ENCODE assay signal across 8 cellular contexts in the genomic region with DNA sequence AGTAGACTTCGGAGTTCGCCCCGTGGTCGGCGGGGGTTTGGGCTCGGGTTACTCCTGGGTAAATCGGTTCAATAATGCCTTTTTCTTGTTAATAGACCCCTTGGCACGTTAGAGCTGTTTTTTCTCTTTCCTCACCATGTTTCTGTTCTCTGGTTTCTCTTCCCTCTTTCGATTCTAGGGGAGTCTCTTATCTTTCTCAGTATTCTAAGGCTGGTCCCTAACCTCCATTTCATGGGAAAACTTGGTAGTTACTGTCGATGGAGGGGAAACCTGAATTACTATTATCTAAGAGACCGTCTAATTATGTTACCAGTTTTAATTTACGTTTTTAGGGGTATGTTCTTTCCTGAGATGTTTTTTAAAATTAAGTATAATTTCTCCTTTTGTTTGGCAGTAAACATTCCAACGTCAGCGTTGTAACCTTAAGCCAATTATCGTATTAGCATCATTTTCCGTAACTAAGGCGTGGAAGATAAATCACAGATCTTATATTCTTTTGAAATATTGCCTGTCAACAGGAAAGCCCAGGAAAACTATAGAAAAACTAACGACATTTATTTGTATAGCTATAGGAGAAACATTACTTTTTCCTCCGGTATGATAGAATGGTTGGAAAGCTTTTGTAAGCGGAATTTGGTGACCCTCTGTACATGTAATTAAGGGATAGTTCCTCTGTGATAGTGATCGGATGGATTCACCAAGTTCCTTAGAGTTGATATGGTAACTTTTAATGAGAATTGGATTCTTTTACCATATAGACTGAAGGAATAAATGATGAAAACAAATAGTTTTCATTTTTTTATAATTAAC. TPM values are rescaled to one million over a fixed set of nuclear protein-coding genes. Genes with fewer than 3 reads are reported as not detected.
DNase-seq lines count a peak whose midpoint lies in the region; FAIRE-seq and TF ChIP-seq lines count a peak whose summit lies in the region.

No MANE protein-coding gene starts in this region.

- DNase-seq in GM12891 (ENCODE audit: insufficient read length, low spot score) = no peak
- DNase-seq in NT2/D1 (ENCODE audit: low read depth, low spot score) = no peak
- DNase-seq in dermis blood vessel endothelial cell = peak; percentile 40
- no peak for DNase-seq in erythroblast (lab: John Stamatoyannopoulos, UW)
- DNase-seq in NCI-H2171 treated with DMSO at 0.1 percent for 48 hours (lab: John Stamatoyannopoulos, UW) = no peak
- no peak for DNase-seq in stimulated activated CD4-positive, alpha-beta T cell treated with anti-CD3 and anti-CD28 coated beads, Interleukin-15, amount 100 ng/mL, for 24 hours

- POLR2A ChIA-PET in HEK293 (lab: Yijun Ruan, JAX) = interaction anchor here (0.6 to 1.9 kb wide), 13 partner anchors 8 to 761 kb away, joined by 3 to 16 read pairs (median 6); a partner anchor contains a TSS

- H3K36me3 ChIP-seq in HEK293 (ENCODE audit: control insufficient read depth in 2 of 2, insufficient read depth in 1 of 2, low read length in 2 of 2) (peaks cover 7 to 8% of the 10 kb centered on the region in 2 experiments), NT2/D1 (ENCODE audit: insufficient read depth, insufficient read length, low read length) (peaks cover 12% of the 10 kb centered on the region), muscle layer of colon (ENCODE audit: insufficient read depth, low read length) (no peaks in the 10 kb centered on the region)

- H3K9me3 ChIP-seq in HEK293 (ENCODE audit: control insufficient read depth, insufficient read depth, low read depth, low read length) (no peaks in the 10 kb centered on the region), NT2/D1 (ENCODE audit: insufficient read depth, low read length) (no peaks in the 10 kb centered on the region), muscle layer of colon (ENCODE audit: low read length) (no peaks in the 10 kb centered on the region)

- H3K27ac ChIP-seq in HEK293 (ENCODE audit: extremely low read depth, low read depth, low read length) = peak overlapping the region; percentile 88
- H3K27ac ChIP-seq in muscle layer of colon (ENCODE audit: low read depth, low read length) = peak overlapping the region; percentile 71

- no peaks in the 10 kb centered on the region for H3K27me3 ChIP-seq in NT2/D1 (ENCODE audit: insufficient read depth, insufficient read length)
- H3K27me3 ChIP-seq in muscle layer of colon (ENCODE audit: control insufficient read depth in 1 of 2, insufficient read depth in 2 of 2, low read length in 2 of 2) = no peaks in the 10 kb centered on the region

- FAIRE-seq in GM12891 (lab: Jason Lieb, UNC) = peak; percentile 26

- peak overlapping the region; percentile 85 for H3K4me3 ChIP-seq in HEK293 (ENCODE audit: low read depth, low read length)
- peak overlapping the region; percentile 89 for H3K4me3 ChIP-seq in NT2/D1 (ENCODE audit: insufficient read length, low read depth)
- peak overlapping the region; percentile 90 to 92 for H3K4me3 ChIP-seq in muscle layer of colon (ENCODE audit: low read depth in 1 of 2, low read length in 2 of 2)

- no peak for TF ChIP-seq POLR2A in GM12891 (IDR thresholded peaks at IDR 0.05; ENCODE audit: low read depth, low read length)
- no peak for TF ChIP-seq POLR2A in erythroblast (IDR thresholded peaks at IDR 0.05; ENCODE audit: low read length)

- peaks cover 3% of the 10 kb centered on the region for H3K4me1 ChIP-seq in HEK293 (ENCODE audit: control insufficient read depth, insufficient read depth, low read length)
- no peaks in the 10 kb centered on the region for H3K4me1 ChIP-seq in NT2/D1 (ENCODE audit: insufficient read depth, insufficient read length)
- H3K4me1 ChIP-seq in muscle layer of colon (ENCODE audit: insufficient read depth, low read length) = peaks cover 20% of the 10 kb centered on the region

- CTCF ChIA-PET in HEK293 (lab: Yijun Ruan, JAX) = interaction anchor here (0.5 to 1.5 kb wide), 6 partner anchors 9 to 318 kb away, joined by 3 to 13 read pairs (median 3); no protein-coding TSS in a partner anchor

- TF ChIP-seq CTCF in HEK293 (tag by site-specific recombination; IDR thresholded peaks at IDR 0.05) = no peak

- H3K9ac ChIP-seq in NT2/D1 (ENCODE audit: insufficient read length, low read depth) (peak overlapping the region; percentile 97), muscle layer of colon (ENCODE audit: low read length) (peak overlapping the region; percentile 98)

TF ChIP-seq in GM12891, 5 proteins besides CTCF, POLR2A, EP300 and RAD21:
- TF ChIP-seq PAX5 (IDR thresholded peaks at IDR 0.05; ENCODE audit: insufficient read depth, low read length, severe bottlenecking) (no peak), TAF1 (IDR thresholded peaks at IDR 0.05; ENCODE audit: low read depth, low read length) (no peak), SPI1 (IDR thresholded peaks at IDR 0.05; ENCODE audit: low read depth, low read length) (peak; percentile 80), POLR2AphosphoS5 (IDR thresholded peaks at IDR 0.05; ENCODE audit: low read depth, low read length) (no peak)

TF ChIP-seq in HEK293, 187 proteins besides CTCF, POLR2A, EP300 and RAD21 (continues in another document):
- TF ChIP-seq, protein P1, sequence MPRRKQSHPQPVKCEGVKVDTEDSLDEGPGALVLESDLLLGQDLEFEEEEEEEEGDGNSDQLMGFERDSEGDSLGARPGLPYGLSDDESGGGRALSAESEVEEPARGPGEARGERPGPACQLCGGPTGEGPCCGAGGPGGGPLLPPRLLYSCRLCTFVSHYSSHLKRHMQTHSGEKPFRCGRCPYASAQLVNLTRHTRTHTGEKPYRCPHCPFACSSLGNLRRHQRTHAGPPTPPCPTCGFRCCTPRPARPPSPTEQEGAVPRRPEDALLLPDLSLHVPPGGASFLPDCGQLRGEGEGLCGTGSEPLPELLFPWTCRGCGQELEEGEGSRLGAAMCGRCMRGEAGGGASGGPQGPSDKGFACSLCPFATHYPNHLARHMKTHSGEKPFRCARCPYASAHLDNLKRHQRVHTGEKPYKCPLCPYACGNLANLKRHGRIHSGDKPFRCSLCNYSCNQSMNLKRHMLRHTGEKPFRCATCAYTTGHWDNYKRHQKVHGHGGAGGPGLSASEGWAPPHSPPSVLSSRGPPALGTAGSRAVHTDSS (tag by site-specific recombination; IDR thresholded peaks at IDR 0.05) = no peak
- TF ChIP-seq RBAK (tag by site-specific recombination; IDR thresholded peaks at IDR 0.05) = no peak
- no peak for TF ChIP-seq ZNF311 (tag by site-specific recombination; IDR thresholded peaks at IDR 0.05; ENCODE audit: borderline replicate concordance)
- TF ChIP-seq ZNF530 (tag by site-specific recombination; IDR thresholded peaks at IDR 0.05; ENCODE audit: low read depth) = no peak
- TF ChIP-seq ZNF660 (tag by site-specific recombination; IDR thresholded peaks at IDR 0.05) = 0 out of 2 replicates have a peak, but pooled peaks have one; percentile 20
- TF ChIP-seq, protein P2, sequence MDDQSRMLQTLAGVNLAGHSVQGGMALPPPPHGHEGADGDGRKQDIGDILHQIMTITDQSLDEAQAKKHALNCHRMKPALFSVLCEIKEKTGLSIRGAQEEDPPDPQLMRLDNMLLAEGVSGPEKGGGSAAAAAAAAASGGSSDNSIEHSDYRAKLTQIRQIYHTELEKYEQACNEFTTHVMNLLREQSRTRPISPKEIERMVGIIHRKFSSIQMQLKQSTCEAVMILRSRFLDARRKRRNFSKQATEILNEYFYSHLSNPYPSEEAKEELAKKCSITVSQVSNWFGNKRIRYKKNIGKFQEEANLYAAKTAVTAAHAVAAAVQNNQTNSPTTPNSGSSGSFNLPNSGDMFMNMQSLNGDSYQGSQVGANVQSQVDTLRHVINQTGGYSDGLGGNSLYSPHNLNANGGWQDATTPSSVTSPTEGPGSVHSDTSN (CRISPR knock-in tag; IDR thresholded peaks at IDR 0.05) = no peak
- TF ChIP-seq ZNF549 (tag by site-specific recombination; IDR thresholded peaks at IDR 0.05) = no peak
- TF ChIP-seq, protein P3, sequence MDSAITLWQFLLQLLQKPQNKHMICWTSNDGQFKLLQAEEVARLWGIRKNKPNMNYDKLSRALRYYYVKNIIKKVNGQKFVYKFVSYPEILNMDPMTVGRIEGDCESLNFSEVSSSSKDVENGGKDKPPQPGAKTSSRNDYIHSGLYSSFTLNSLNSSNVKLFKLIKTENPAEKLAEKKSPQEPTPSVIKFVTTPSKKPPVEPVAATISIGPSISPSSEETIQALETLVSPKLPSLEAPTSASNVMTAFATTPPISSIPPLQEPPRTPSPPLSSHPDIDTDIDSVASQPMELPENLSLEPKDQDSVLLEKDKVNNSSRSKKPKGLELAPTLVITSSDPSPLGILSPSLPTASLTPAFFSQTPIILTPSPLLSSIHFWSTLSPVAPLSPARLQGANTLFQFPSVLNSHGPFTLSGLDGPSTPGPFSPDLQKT (IDR thresholded peaks at IDR 0.05; ENCODE audit: borderline replicate concordance, low read depth, low read length) = no peak
- TF ChIP-seq ZNF544 (tag by site-specific recombination; IDR thresholded peaks at IDR 0.05) = no peak
- TF ChIP-seq ZNF426 (tag by site-specific recombination; IDR thresholded peaks at IDR 0.05) = no peak
- TF ChIP-seq, protein P4, sequence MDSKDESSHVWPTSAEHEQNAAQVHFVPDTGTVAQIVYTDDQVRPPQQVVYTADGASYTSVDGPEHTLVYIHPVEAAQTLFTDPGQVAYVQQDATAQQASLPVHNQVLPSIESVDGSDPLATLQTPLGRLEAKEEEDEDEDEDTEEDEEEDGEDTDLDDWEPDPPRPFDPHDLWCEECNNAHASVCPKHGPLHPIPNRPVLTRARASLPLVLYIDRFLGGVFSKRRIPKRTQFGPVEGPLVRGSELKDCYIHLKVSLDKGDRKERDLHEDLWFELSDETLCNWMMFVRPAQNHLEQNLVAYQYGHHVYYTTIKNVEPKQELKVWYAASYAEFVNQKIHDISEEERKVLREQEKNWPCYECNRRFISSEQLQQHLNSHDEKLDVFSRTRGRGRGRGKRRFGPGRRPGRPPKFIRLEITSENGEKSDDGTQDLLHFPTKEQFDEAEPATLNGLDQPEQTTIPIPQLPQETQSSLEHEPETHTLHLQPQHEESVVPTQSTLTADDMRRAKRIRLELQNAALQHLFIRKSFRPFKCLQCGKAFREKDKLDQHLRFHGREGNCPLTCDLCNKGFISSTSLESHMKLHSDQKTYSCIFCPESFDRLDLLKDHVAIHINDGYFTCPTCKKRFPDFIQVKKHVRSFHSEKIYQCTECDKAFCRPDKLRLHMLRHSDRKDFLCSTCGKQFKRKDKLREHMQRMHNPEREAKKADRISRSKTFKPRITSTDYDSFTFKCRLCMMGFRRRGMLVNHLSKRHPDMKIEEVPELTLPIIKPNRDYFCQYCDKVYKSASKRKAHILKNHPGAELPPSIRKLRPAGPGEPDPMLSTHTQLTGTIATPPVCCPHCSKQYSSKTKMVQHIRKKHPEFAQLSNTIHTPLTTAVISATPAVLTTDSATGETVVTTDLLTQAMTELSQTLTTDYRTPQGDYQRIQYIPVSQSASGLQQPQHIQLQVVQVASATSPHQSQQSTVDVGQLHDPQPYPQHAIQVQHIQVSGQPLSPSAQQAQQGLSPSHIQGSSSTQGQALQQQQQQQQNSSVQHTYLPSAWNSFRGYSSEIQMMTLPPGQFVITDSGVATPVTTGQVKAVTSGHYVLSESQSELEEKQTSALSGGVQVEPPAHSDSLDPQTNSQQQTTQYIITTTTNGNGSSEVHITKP (tag by site-specific recombination; IDR thresholded peaks at IDR 0.05) = peak; percentile 52

RNA-seq across cellular contexts. Expression of a gene that starts 0.8 kb away (rescaled TPM):
- polyA plus RNA-seq in GM12891 (2012; ENCODE audit: low read depth, missing spikeins) = 49.9 TPM
- total RNA-seq in dermis blood vessel endothelial cell = 36.0 and 43.9 TPM in 2 replicates

RNA-seq across cellular contexts. Expression of a gene that starts 15.1 kb away (rescaled TPM):
- polyA plus RNA-seq in GM12891 (2012; ENCODE audit: low read depth, missing spikeins) = 0.23 TPM
- total RNA-seq in dermis blood vessel endothelial cell = 0.34 and 0.56 TPM in 2 replicates
